ENCODE assay signal across 9 cellular contexts in genomic region chr6:132820629-132821381, GRCh38. TPM values are rescaled to one million over a fixed set of nuclear protein-coding genes. Genes with fewer than 3 reads are reported as not detected.
A peak's percentile ranks its signal among the peaks of the same experiment; 100 is the strongest.
DNase-seq lines count a peak whose midpoint lies in the region; ATAC-seq and TF ChIP-seq lines count a peak whose summit lies in the region.
"Had no signal": no experiment of that assay in that cellular context is flagged by ENCODE, and none has a peak within 500 bp of the region (broad histone marks: within the 10 kb centered on the region; RNA-seq: fewer than 3 reads in every experiment).

No MANE protein-coding gene starts in this region.

- no peak overlapping the region for H2AFZ ChIP-seq in Karpas-422 (ENCODE audit: low read length)

- H3K4me2 ChIP-seq in Karpas-422 (ENCODE audit: low read depth, low read length, poor library complexity, severe bottlenecking) (no peak overlapping the region), mesendoderm (ENCODE audit: low read length) (no peak overlapping the region)

- no peak overlapping the region for H3K27ac ChIP-seq in Karpas-422 (ENCODE audit: low read length)
- H3K27ac ChIP-seq in mesendoderm (ENCODE audit: low read depth, low read length): no peak overlapping the region

- no peak overlapping the region for H4K5ac ChIP-seq in mesendoderm (ENCODE audit: low read length)

- H3K9me3 Mint-ChIP-seq in activated naive CD8-positive, alpha-beta T cell (ENCODE audit: low read depth): no peaks in the 10 kb centered on the region

- DNase-seq in EH (ENCODE audit: low read depth) (peak; percentile 44), Karpas-422 (peak; percentile 75), mesendoderm (peak; percentile 59), lower leg skin (ENCODE audit: low spot score in 2 of 2) (no peak), DMS153 treated with DMSO at 0.1 percent for 48 hours (lab: John Stamatoyannopoulos, UW; ENCODE audit: unreplicated experiment) (no peak)
- DNase-seq: NCI-H2081 had no signal

- H2BK15ac ChIP-seq in mesendoderm (replicated peaks; ENCODE audit: low read depth): no peak overlapping the region

- no peak overlapping the region for H2BK120ac ChIP-seq in mesendoderm (ENCODE audit: low read depth, low read length)

- TF ChIP-seq CTCF in lower leg skin (IDR thresholded peaks at IDR 0.05): no peak

- intact Hi-C loops in lower leg skin (cut with DNase I; ENCODE audit: low total_unique reads): no loop called here

- H3K18ac ChIP-seq in mesendoderm (ENCODE audit: low read length): no peak overlapping the region

- no peak overlapping the region for H2BK5ac ChIP-seq in mesendoderm (ENCODE audit: low read length)

- H3K9me2 ChIP-seq in Karpas-422 (replicated peaks; ENCODE audit: insufficient read depth, low read length): no peaks in the 10 kb centered on the region

- no peak overlapping the region for H2AK5ac ChIP-seq in mesendoderm (ENCODE audit: low read length)

- H3K36me3 Mint-ChIP-seq in activated naive CD8-positive, alpha-beta T cell: peaks cover 30% of the 10 kb centered on the region

- peaks cover 28% of the 10 kb centered on the region for H4K20me1 ChIP-seq in Karpas-422 (ENCODE audit: insufficient read depth, low read depth, low read length)

- H3K27ac Mint-ChIP-seq in activated naive CD8-positive, alpha-beta T cell: peak overlapping the region; percentile 99

- no CpG with 5 or more reads among the region's 5 CpGs for WGBS in mesendoderm (ENCODE audit: extremely low coverage, insufficient coverage, low lambda C conversion rate)
- 53 to 55% methylated on average over 5 of the region's 5 CpGs for WGBS in lower leg skin, 2 donors

- H3K23ac ChIP-seq in mesendoderm (ENCODE audit: low read length): no peak overlapping the region

- H3K4me1 Mint-ChIP-seq in activated naive CD8-positive, alpha-beta T cell (ENCODE audit: low read depth): peaks cover 46% of the 10 kb centered on the region

- peaks cover 3% of the 10 kb centered on the region for H3K79me1 ChIP-seq in mesendoderm (ENCODE audit: low read length)

- H4K8ac ChIP-seq in mesendoderm (ENCODE audit: low read depth, low read length): no peak overlapping the region

- H3K79me2 ChIP-seq in Karpas-422 (ENCODE audit: low read length): peaks cover 3% of the 10 kb centered on the region
- peaks cover 14% of the 10 kb centered on the region for H3K79me2 ChIP-seq in mesendoderm (ENCODE audit: control insufficient read depth, insufficient read depth, low read length)

- H3K36me3 ChIP-seq in Karpas-422 (ENCODE audit: insufficient read depth, low read length) (peaks cover 27% of the 10 kb centered on the region), mesendoderm (ENCODE audit: control insufficient read depth, insufficient read depth, low read length) (peaks cover 19% of the 10 kb centered on the region)

- no peak overlapping the region for H3K4me3 Mint-ChIP-seq in activated naive CD8-positive, alpha-beta T cell

- H3K9ac ChIP-seq in Karpas-422 (ENCODE audit: low read length): no peak overlapping the region
- H3K9ac ChIP-seq in mesendoderm (ENCODE audit: low read length): no peak overlapping the region

- H3K4me3 ChIP-seq in Karpas-422 (ENCODE audit: low read length): no peak overlapping the region
- no peak overlapping the region for H3K4me3 ChIP-seq in mesendoderm (ENCODE audit: low read length)
- no peak overlapping the region for H3K4me3 ChIP-seq in lower leg skin (ENCODE audit: low read depth, poor library complexity, severe bottlenecking)

- no peak for ATAC-seq in GM19452 (IDR thresholded peaks at IDR 0.05; ENCODE audit: unreplicated experiment)
- no peak for ATAC-seq in HG03108 (IDR thresholded peaks at IDR 0.05; ENCODE audit: unreplicated experiment)

- no peak overlapping the region for H3K56ac ChIP-seq in mesendoderm (ENCODE audit: low read length)

- H3K4me1 ChIP-seq in Karpas-422 (ENCODE audit: low read length) (peaks cover 13% of the 10 kb centered on the region), mesendoderm (ENCODE audit: control insufficient read depth, low read depth, low read length) (no peaks in the 10 kb centered on the region)

- no peaks in the 10 kb centered on the region for H3K9me3 ChIP-seq in Karpas-422 (ENCODE audit: low read length)

- TF ChIP-seq POLR2A in lower leg skin (IDR thresholded peaks at IDR 0.05): no peak

- no peaks in the 10 kb centered on the region for H3K27me3 Mint-ChIP-seq in activated naive CD8-positive, alpha-beta T cell

- no peak overlapping the region for H3K4ac ChIP-seq in mesendoderm (ENCODE audit: low read depth, low read length)

- H3K27me3 ChIP-seq in Karpas-422 (ENCODE audit: low read length) (no peaks in the 10 kb centered on the region), mesendoderm (ENCODE audit: insufficient read depth, low read length, poor library complexity) (no peaks in the 10 kb centered on the region)

RNA-seq across cellular contexts. Expression of gene RPS12, which starts 6.4 kb away (rescaled TPM):
- total RNA-seq in Karpas-422 (2014; rRNA removed; shearing (Covaris generic); ENCODE audit: low replicate concordance): 1,944 and 3,479 TPM in 2 replicates
- 3,709 TPM for polyA plus RNA-seq in mesendoderm (2013, experiment 1 of 2)
- 3,667 TPM for polyA plus RNA-seq in mesendoderm (2013, experiment 2 of 2)
- 1,000 to 10,000 TPM; 1,538 to 3,275 (median 2,471) TPM for total RNA-seq in lower leg skin

RNA-seq across cellular contexts. Expression of gene SLC18B1, which starts 22.4 kb away (rescaled TPM):
- total RNA-seq in Karpas-422 (2014; rRNA removed; shearing (Covaris generic); ENCODE audit: low replicate concordance): 0.60 and 0.72 TPM in 2 replicates
- polyA plus RNA-seq in mesendoderm (2013, experiment 1 of 2): 13.6 TPM
- 12.8 TPM for polyA plus RNA-seq in mesendoderm (2013, experiment 2 of 2)
- 1 to 10 TPM; 5.2 to 8.0 (median 7.2) TPM for total RNA-seq in lower leg skin

Comparison
In these comparisons a context has a peak if more than half of its experiments do, and no peak if none do; other contexts are left out.
1. DNase-seq: peak in EH (single experiment), Karpas-422 (single experiment) and mesendoderm (single experiment); none in lower leg skin (0 of 2) and DMS153 treated with DMSO at 0.1 percent for 48 hours (single experiment).